2 cellular contexts compared by ENCODE assay signal in genomic region chrX:154630949-154631348, GRCh38. TPM values are rescaled to one million over a fixed set of nuclear protein-coding genes. Genes with fewer than 3 reads are reported as not detected.
"Had no signal": no experiment of that assay in that cellular context is flagged by ENCODE, and none has a peak within 500 bp of the region (broad histone marks: within the 10 kb centered on the region; RNA-seq: fewer than 3 reads in every experiment).

No MANE protein-coding gene starts in this region.

RNA-seq across cellular contexts. Expression of gene CTAG1B, which starts 11.9 kb away (rescaled TPM):
- total RNA-seq: G401, GM12878 had no signal
- polyA plus RNA-seq: GM12878 had no signal

RNA-seq across cellular contexts. Expression of gene CTAG2, which starts 22.4 kb away (rescaled TPM):
- total RNA-seq: G401, GM12878 had no signal

RNA-seq across cellular contexts. Expression of gene CTAG1A, which starts 46.0 kb away (rescaled TPM):
- total RNA-seq: G401, GM12878 had no signal
- polyA plus RNA-seq: GM12878 had no signal
